In the genomic region with DNA sequence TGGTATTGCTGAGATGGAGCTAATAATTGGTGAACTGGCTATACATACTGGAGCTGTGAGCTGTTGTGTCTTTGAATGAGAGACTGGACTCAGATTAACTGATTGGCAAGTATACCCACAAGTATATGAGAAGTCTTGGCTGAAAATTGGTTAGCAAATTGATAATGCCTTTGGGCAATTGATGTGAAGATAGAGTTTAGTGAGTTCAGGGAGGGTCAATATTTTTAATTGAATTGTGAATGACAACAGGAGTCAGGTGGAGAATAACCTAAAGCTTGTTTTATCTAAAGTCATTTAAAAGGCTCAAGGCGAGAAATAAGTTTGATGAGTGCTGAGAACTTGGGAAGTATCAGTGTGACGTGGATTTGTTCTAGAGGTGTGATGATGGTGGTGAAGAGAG, we compare ENCODE assay signal across 28 cellular contexts.
"Had no signal": no experiment of that assay in that cellular context is flagged by ENCODE, and none has a peak within 500 bp of the region (broad histone marks: within the 10 kb centered on the region; RNA-seq: fewer than 3 reads in every experiment).

No MANE protein-coding gene starts in this region.

- H3K4me3 Mint-ChIP-seq: stimulated activated effector memory CD8-positive, alpha-beta T cell treated with anti-CD3 and anti-CD28 coated beads, Interleukin-12 subunit alpha, Interleukin-12 subunit beta, amount 100 ng/mL, for 72 hours; stimulated activated memory B cell treated with anti-CD40 and anti-IgM and Interleukin-4, amounts not matched to agents 10 μg/mL and 1 μg/mL and 100 μg/mL, for 72 hours; stimulated activated naive B cell treated with anti-CD40 and anti-IgM and Interleukin-4, amounts not matched to agents 10 μg/mL and 1 μg/mL and 100 μg/mL, for 72 hours; stimulated activated naive CD8-positive, alpha-beta T cell treated with anti-CD3 and anti-CD28 coated beads, Interleukin-15, amount 100 ng/mL, for 72 hours; stimulated activated naive CD8-positive, alpha-beta T cell treated with anti-CD3 and anti-CD28 coated beads, Interleukin-15, Interleukin-2, amounts not matched to agents 100 ng/mL and 50 ng/mL, for 24 hours; type B pancreatic cell had no signal

- H3K4me3 ChIP-seq: stomach, suprapubic skin, testis, thoracic aorta, thyroid gland, tibial artery, tibial nerve, transverse colon, upper lobe of left lung, upper lobe of right lung, uterus, vagina had no signal

- H3K36me3 Mint-ChIP-seq: stimulated activated effector memory CD8-positive, alpha-beta T cell treated with anti-CD3 and anti-CD28 coated beads, Interleukin-12 subunit alpha, Interleukin-12 subunit beta, amount 100 ng/mL, for 72 hours; stimulated activated memory B cell treated with anti-CD40 and anti-IgM and Interleukin-4, amounts not matched to agents 10 μg/mL and 1 μg/mL and 100 μg/mL, for 72 hours; stimulated activated naive B cell treated with anti-CD40 and anti-IgM and Interleukin-4, amounts not matched to agents 10 μg/mL and 1 μg/mL and 100 μg/mL, for 72 hours; type B pancreatic cell had no signal

- H3K27ac ChIP-seq: stomach, suprapubic skin, testis, thoracic aorta, thyroid gland, tibial artery, tibial nerve, transverse colon, upper lobe of left lung, upper lobe of right lung, uterus, vagina had no signal

- DNase-seq: stimulated activated CD4-positive, alpha-beta T cell treated with anti-CD3 and anti-CD28 coated beads, Interleukin-2, amount 100 ng/mL, for 48 hours; stimulated activated CD4-positive, alpha-beta T cell treated with anti-CD3 and anti-CD28 coated beads, Interleukin-4, amount 100 ng/mL, for 1 hour; stimulated activated CD4-positive, alpha-beta T cell treated with anti-CD3 and anti-CD28 coated beads, Interleukin-4, amount 100 ng/mL, for 24 hours; stimulated activated CD4-positive, alpha-beta T cell treated with anti-CD3 and anti-CD28 coated beads, Interleukin-4, amount 100 ng/mL, for 4 hours; stimulated activated CD8-positive, alpha-beta memory T cell treated with anti-CD3 and anti-CD28 coated beads, Interleukin-4, amount 100 ng/mL, for 48 hours; stimulated activated naive B cell treated with anti-CD40 and anti-IgM and Interleukin-4, amounts not matched to agents 10 μg/mL and 1 μg/mL and 100 μg/mL, for 72 hours; stimulated activated naive CD4-positive, alpha-beta T cell; stimulated activated naive CD4-positive, alpha-beta T cell treated with Interleukin-2 at 50 U/mL for 16 hours; stimulated activated naive CD8-positive, alpha-beta T cell treated with anti-CD3 and anti-CD28 coated beads, Interleukin-15, amount 100 ng/mL, for 72 hours; stimulated activated naive CD8-positive, alpha-beta T cell treated with anti-CD3 and anti-CD28 coated beads, Interleukin-15, Interleukin-2, amounts not matched to agents 100 U/mL and 50 U/mL, for 24 hours; stomach; substantia nigra; testis; thyroid gland; tibial artery; transverse colon; trophoblast cell; upper lobe of right lung; uterus had no signal

- H3K9me3 ChIP-seq: stomach, suprapubic skin, testis, thoracic aorta, thyroid gland, tibial artery, tibial nerve, transverse colon, upper lobe of left lung, upper lobe of right lung, uterus, vagina had no signal

- H3K9me3 Mint-ChIP-seq: stimulated activated memory B cell treated with anti-CD40 and anti-IgM and Interleukin-4, amounts not matched to agents 10 μg/mL and 1 μg/mL and 100 μg/mL, for 72 hours; stimulated activated naive B cell treated with anti-CD40 and anti-IgM and Interleukin-4, amounts not matched to agents 10 μg/mL and 1 μg/mL and 100 μg/mL, for 72 hours; stimulated activated naive CD8-positive, alpha-beta T cell treated with anti-CD3 and anti-CD28 coated beads, Interleukin-15, amount 100 ng/mL, for 72 hours; stimulated activated naive CD8-positive, alpha-beta T cell treated with anti-CD3 and anti-CD28 coated beads, Interleukin-15, Interleukin-2, amounts not matched to agents 100 ng/mL and 50 ng/mL, for 24 hours; type B pancreatic cell had no signal

- H3K4me1 Mint-ChIP-seq: stimulated activated effector memory CD8-positive, alpha-beta T cell treated with anti-CD3 and anti-CD28 coated beads, Interleukin-12 subunit alpha, Interleukin-12 subunit beta, amount 100 ng/mL, for 72 hours; stimulated activated memory B cell treated with anti-CD40 and anti-IgM and Interleukin-4, amounts not matched to agents 10 μg/mL and 1 μg/mL and 100 μg/mL, for 72 hours; stimulated activated naive B cell treated with anti-CD40 and anti-IgM and Interleukin-4, amounts not matched to agents 10 μg/mL and 1 μg/mL and 100 μg/mL, for 72 hours; stimulated activated naive CD8-positive, alpha-beta T cell treated with anti-CD3 and anti-CD28 coated beads, Interleukin-15, amount 100 ng/mL, for 72 hours had no signal

- H3K27me3 ChIP-seq: stomach, suprapubic skin, testis, thyroid gland, tibial artery, tibial nerve, transverse colon, upper lobe of left lung, upper lobe of right lung, uterus, vagina had no signal

- H3K27me3 Mint-ChIP-seq: stimulated activated memory B cell treated with anti-CD40 and anti-IgM and Interleukin-4, amounts not matched to agents 10 μg/mL and 1 μg/mL and 100 μg/mL, for 72 hours; stimulated activated naive B cell treated with anti-CD40 and anti-IgM and Interleukin-4, amounts not matched to agents 10 μg/mL and 1 μg/mL and 100 μg/mL, for 72 hours; stimulated activated naive CD8-positive, alpha-beta T cell treated with anti-CD3 and anti-CD28 coated beads, Interleukin-15, amount 100 ng/mL, for 72 hours; stimulated activated naive CD8-positive, alpha-beta T cell treated with anti-CD3 and anti-CD28 coated beads, Interleukin-15, Interleukin-2, amounts not matched to agents 100 ng/mL and 50 ng/mL, for 24 hours; type B pancreatic cell had no signal

- H3K27ac Mint-ChIP-seq: stimulated activated effector memory CD8-positive, alpha-beta T cell treated with anti-CD3 and anti-CD28 coated beads, Interleukin-12 subunit alpha, Interleukin-12 subunit beta, amount 100 ng/mL, for 72 hours; stimulated activated memory B cell treated with anti-CD40 and anti-IgM and Interleukin-4, amounts not matched to agents 10 μg/mL and 1 μg/mL and 100 μg/mL, for 72 hours; stimulated activated naive B cell treated with anti-CD40 and anti-IgM and Interleukin-4, amounts not matched to agents 10 μg/mL and 1 μg/mL and 100 μg/mL, for 72 hours; stimulated activated naive CD8-positive, alpha-beta T cell treated with anti-CD3 and anti-CD28 coated beads, Interleukin-15, amount 100 ng/mL, for 72 hours; stimulated activated naive CD8-positive, alpha-beta T cell treated with anti-CD3 and anti-CD28 coated beads, Interleukin-15, Interleukin-2, amounts not matched to agents 100 ng/mL and 50 ng/mL, for 24 hours; type B pancreatic cell had no signal

- H3K36me3 ChIP-seq: stomach, suprapubic skin, thoracic aorta, thyroid gland, tibial artery, tibial nerve, upper lobe of left lung, upper lobe of right lung, uterus, vagina had no signal

- ATAC-seq: stimulated activated effector memory CD8-positive, alpha-beta T cell treated with anti-CD3 and anti-CD28 coated beads, Interleukin-12 subunit alpha, Interleukin-12 subunit beta, amount 100 ng/mL, for 72 hours; stimulated activated memory B cell treated with anti-CD40 and anti-IgM and Interleukin-4, amounts not matched to agents 10 μg/mL and 1 μg/mL and 100 μg/mL, for 72 hours; stimulated activated naive B cell treated with anti-CD40 and anti-IgM and Interleukin-4, amounts not matched to agents 10 μg/mL and 1 μg/mL and 100 μg/mL, for 72 hours; stimulated activated naive CD8-positive, alpha-beta T cell treated with anti-CD3 and anti-CD28 coated beads, Interleukin-15, amount 100 ng/mL, for 72 hours; stimulated activated naive CD8-positive, alpha-beta T cell treated with anti-CD3 and anti-CD28 coated beads, Interleukin-15, Interleukin-2, amounts not matched to agents 100 U/mL and 50 U/mL, for 24 hours; upper lobe of right lung had no signal
